In genomic region chr7:130970196-130970595, GRCh38 we compare ENCODE assay signal across 15 cellular contexts.
DNase-seq lines count a peak whose midpoint lies in the region; ATAC-seq and TF ChIP-seq lines count a peak whose summit lies in the region.
"Had no signal": no experiment of that assay in that cellular context is flagged by ENCODE, and none has a peak within 500 bp of the region (broad histone marks: within the 10 kb centered on the region; RNA-seq: fewer than 3 reads in every experiment).

No MANE protein-coding gene starts in this region.

- peaks cover 6 to 9% of the 10 kb centered on the region in 2 donors for H3K36me3 ChIP-seq in ascending aorta
- H3K36me3 ChIP-seq: cardiac muscle cell had no signal

- no peaks in the 10 kb centered on the region for H3K27me3 ChIP-seq in ascending aorta
- H3K27me3 ChIP-seq: cardiac muscle cell, testis had no signal

- intact Hi-C loops in ascending aorta (cut with DNase I): no loop called here

- peak; percentile 53 for DNase-seq in stimulated activated CD4-positive, alpha-beta T cell treated with anti-CD3 and anti-CD28 coated beads, Interleukin-15, amount 100 ng/mL, for 24 hours
- no peak for DNase-seq in stimulated activated CD4-positive, alpha-beta T cell treated with anti-CD3 and anti-CD28 coated beads, Interleukin-2, amount 100 ng/mL, for 48 hours
- DNase-seq in ascending aorta (ENCODE audit: low spot score in 2 of 2): no peak
- DNase-seq in stimulated activated naive CD8-positive, alpha-beta T cell treated with anti-CD3 and anti-CD28 coated beads, Interleukin-15, Interleukin-2, amounts not matched to agents 100 U/mL and 50 U/mL, for 24 hours: no peak
- DNase-seq in mesenteric fat pad (ENCODE audit: low spot score): no peak
- no peak for DNase-seq in ureter (ENCODE audit: low spot score)
- DNase-seq: activated effector memory CD4-positive, alpha-beta T cell treated with Interleukin-2 at 50 U/mL for 16 hours; DMS 273 treated with DMSO at 0.1 percent for 48 hours; lower lobe of right lung; NCI-H1092 treated with DMSO at 0.1 percent for 48 hours; NCI-H2171 treated with DMSO at 0.1 percent for 48 hours; testis had no signal

- H3K27ac ChIP-seq in VCaP (peak overlapping the region; percentile 0; the same call in 1 of the 2 replicates), ascending aorta (peak overlapping the region; percentile 45)
- H3K27ac ChIP-seq: cardiac muscle cell, lower lobe of right lung had no signal

- no peak overlapping the region for H3K4me3 ChIP-seq in ascending aorta
- H3K4me3 ChIP-seq: cardiac muscle cell, lower lobe of right lung, testis had no signal

- TF ChIP-seq CTCF in VCaP (conservative IDR thresholded peaks at IDR 0.05) (no peak), ascending aorta (IDR thresholded peaks at IDR 0.05) (no peak)

- H3K9me3 ChIP-seq in ascending aorta: no peaks in the 10 kb centered on the region
- H3K9me3 ChIP-seq: lower lobe of right lung, testis had no signal

- ATAC-seq in stimulated activated naive CD8-positive, alpha-beta T cell treated with anti-CD3 and anti-CD28 coated beads, Interleukin-15, Interleukin-2, amounts not matched to agents 100 U/mL and 50 U/mL, for 24 hours: peak; percentile 55
- no peak for ATAC-seq in HG02588 (IDR thresholded peaks at IDR 0.05; ENCODE audit: unreplicated experiment)
- ATAC-seq: lower lobe of right lung had no signal

- H3K4me1 ChIP-seq in ascending aorta: peaks cover 3 to 13% of the 10 kb centered on the region in 2 donors
